In the genomic region with DNA sequence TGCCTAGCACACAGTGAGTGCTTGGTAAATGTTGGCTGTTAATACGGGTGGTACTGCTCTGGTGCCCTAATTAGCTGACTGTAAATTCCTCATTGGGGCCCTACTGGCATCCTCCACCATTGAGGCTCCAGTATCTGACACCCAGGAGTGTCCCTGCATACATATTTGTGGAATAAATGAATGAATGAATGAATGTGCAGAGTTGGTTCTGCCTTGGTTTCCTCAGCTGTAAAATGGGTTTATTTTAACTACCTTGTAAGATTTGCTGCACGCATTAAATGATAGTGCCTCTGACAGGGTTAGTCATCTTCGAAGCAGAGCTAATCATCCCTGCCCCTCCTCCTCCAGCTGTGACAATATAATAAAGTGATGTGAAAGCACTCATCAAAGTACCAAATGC, we compare ENCODE assay signal across 36 cellular contexts.
"Had no signal": no experiment of that assay in that cellular context is flagged by ENCODE, and none has a peak within 500 bp of the region (broad histone marks: within the 10 kb centered on the region; RNA-seq: fewer than 3 reads in every experiment).

No MANE protein-coding gene starts in this region.

- H3K4me3 ChIP-seq: MG63 had no signal

- H3K9me3 ChIP-seq: MG63 had no signal

- DNase-seq: Karpas-422, Kasumi-1, MG63, MM.1S, MV-4-11, NCI-H1048, NCI-H1092, NCI-H1092 treated with DMSO at 0.1 percent for 48 hours, NCI-H1105, NCI-H1105 treated with DMSO at 0.1 percent for 48 hours, NCI-H1417, NCI-H1417 treated with DMSO at 0.1 percent for 48 hours, NCI-H1436, NCI-H1436 treated with DMSO at 0.1 percent for 48 hours, NCI-H146, NCI-H1694, NCI-H1694 treated with DMSO at 0.1 percent for 48 hours, NCI-H187, NCI-H187 treated with DMSO at 0.1 percent for 48 hours, NCI-H1930, NCI-H2029, NCI-H2029 treated with DMSO at 0.1 percent for 48 hours, NCI-H2081, NCI-H2081 treated with DMSO at 0.1 percent for 48 hours, NCI-H2107, NCI-H2171, NCI-H2171 treated with DMSO at 0.1 percent for 48 hours, NCI-H2227 treated with DMSO at 0.1 percent for 48 hours, NCI-H226, NCI-H345, NCI-H446, NCI-H446 treated with DMSO at 0.1 percent for 48 hours, NCI-H510A, NCI-H510A treated with DMSO at 0.1 percent for 48 hours, NCI-H524, NCI-H524 treated with DMSO at 0.1 percent for 48 hours had no signal

- H3K27me3 ChIP-seq: MG63 had no signal
